9 cellular contexts compared by ENCODE assay signal in the genomic region with DNA sequence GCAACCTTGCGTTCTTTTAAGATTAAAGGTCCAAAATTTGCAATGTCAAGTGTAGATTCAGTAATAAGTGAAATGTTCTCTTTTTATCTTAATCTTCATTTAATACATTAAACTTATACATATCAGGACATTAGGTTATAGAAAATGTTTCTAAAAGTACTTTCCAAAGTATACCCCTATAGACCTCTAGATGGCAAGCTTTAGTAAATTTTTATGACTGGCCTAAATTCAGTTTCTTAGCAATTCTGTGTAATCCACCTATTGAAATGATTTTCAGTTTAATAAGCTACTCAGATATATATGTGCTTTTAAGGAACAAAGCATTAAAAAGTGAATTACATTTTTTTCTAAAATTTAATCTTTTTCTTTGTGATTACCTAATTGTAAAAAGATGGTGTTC.
DNase-seq lines count a peak whose midpoint lies in the region; ATAC-seq, FAIRE-seq and TF ChIP-seq lines count a peak whose summit lies in the region.
"Had no signal": no experiment of that assay in that cellular context is flagged by ENCODE, and none has a peak within 500 bp of the region (broad histone marks: within the 10 kb centered on the region; RNA-seq: fewer than 3 reads in every experiment).

No MANE protein-coding gene starts in this region.

- no peaks in the 10 kb centered on the region for H3K4me1 Mint-ChIP-seq in chondrocyte (ENCODE audit: low read depth)
- H3K4me1 Mint-ChIP-seq: activated naive CD8-positive, alpha-beta T cell treated with anti-CD3 and anti-CD28 coated beads, Interleukin-2, amount 50 U/mL, for 24 hours had no signal

- TF ChIP-seq CTCF in chondrocyte (IDR thresholded peaks at IDR 0.05) (peak; percentile 92), pancreas (IDR thresholded peaks at IDR 0.05) (peak in 2 of 4 donors; percentile 20)

- H3K9me3 ChIP-seq in pancreas (no peaks in the 10 kb centered on the region), MG63 (no peaks in the 10 kb centered on the region)

- no peak overlapping the region for H3K27ac Mint-ChIP-seq in chondrocyte (ENCODE audit: unreplicated experiment)
- H3K27ac Mint-ChIP-seq: activated naive CD8-positive, alpha-beta T cell treated with anti-CD3 and anti-CD28 coated beads, Interleukin-2, amount 50 U/mL, for 24 hours had no signal

- H3K27me3 ChIP-seq in pancreas (no peaks in the 10 kb centered on the region), MG63 (no peaks in the 10 kb centered on the region)

- no peaks in the 10 kb centered on the region for H3K9me3 Mint-ChIP-seq in chondrocyte (ENCODE audit: low read depth)
- H3K9me3 Mint-ChIP-seq: activated naive CD8-positive, alpha-beta T cell treated with anti-CD3 and anti-CD28 coated beads, Interleukin-2, amount 50 U/mL, for 24 hours had no signal

- DNase-seq in NCI-H2107 treated with DMSO at 0.1 percent for 48 hours (lab: John Stamatoyannopoulos, UW; ENCODE audit: unreplicated experiment) (peak; percentile 56), NCI-H2107 (lab: John Stamatoyannopoulos, UW) (no peak), NAMALWA (ENCODE audit: low spot score) (peak; percentile 9), chondrocyte (ENCODE audit: low spot score) (no peak), pancreas (no peak), MG63 (no peak)
- no peak for DNase-seq in NK-92 treated with Interleukin-12 subunit alpha and Interleukin-12 subunit beta, amount 100 ng/mL, for 24 hours (lab: John Stamatoyannopoulos, UW)
- no peak for DNase-seq in activated CD8-positive, alpha-beta memory T cell treated with anti-CD3 and anti-CD28 coated beads for 24 hours
- DNase-seq: activated naive CD8-positive, alpha-beta T cell treated with anti-CD3 and anti-CD28 coated beads, Interleukin-2, amount 50 U/mL, for 24 hours had no signal

- 59 to 76% methylated on average over 1 of the region's 1 CpG for WGBS in pancreas, 2 donors

- intact Hi-C loops in pancreas (cut with DNase I) = no loop called here

- H3K4me1 ChIP-seq in pancreas = no peaks in the 10 kb centered on the region

- H3K27me3 Mint-ChIP-seq in chondrocyte (ENCODE audit: low read depth) = no peaks in the 10 kb centered on the region
- H3K27me3 Mint-ChIP-seq: activated naive CD8-positive, alpha-beta T cell treated with anti-CD3 and anti-CD28 coated beads, Interleukin-2, amount 50 U/mL, for 24 hours had no signal

- peak in 1 of 4 donors; percentile 53 for ATAC-seq in pancreas
- ATAC-seq: activated naive CD8-positive, alpha-beta T cell treated with anti-CD3 and anti-CD28 coated beads, Interleukin-2, amount 50 U/mL, for 24 hours had no signal

- H3K4me3 Mint-ChIP-seq in chondrocyte (ENCODE audit: unreplicated experiment) = no peak overlapping the region
- H3K4me3 Mint-ChIP-seq: activated naive CD8-positive, alpha-beta T cell treated with anti-CD3 and anti-CD28 coated beads, Interleukin-2, amount 50 U/mL, for 24 hours had no signal

- H3K36me3 Mint-ChIP-seq in chondrocyte (ENCODE audit: low read depth) = no peaks in the 10 kb centered on the region

- H3K27ac ChIP-seq in pancreas = no peak overlapping the region

- no peaks in the 10 kb centered on the region for H3K36me3 ChIP-seq in pancreas
- H3K36me3 ChIP-seq in MG63 = no peaks in the 10 kb centered on the region

- H3K4me3 ChIP-seq in pancreas = no peak overlapping the region
- H3K4me3 ChIP-seq in MG63 = no peak overlapping the region

- FAIRE-seq in pancreas (lab: Jason Lieb, UNC) = peak; percentile 78

Comparison
In these comparisons a context has a peak if more than half of its experiments do, and no peak if none do; other contexts are left out.
1. DNase-seq: peak in NCI-H2107 treated with DMSO at 0.1 percent for 48 hours (single experiment) and NAMALWA (single experiment); none in NCI-H2107 (single experiment), chondrocyte (single experiment), pancreas (0 of 6), NK-92 treated with Interleukin-12 subunit alpha and Interleukin-12 subunit beta, amount 100 ng/mL, for 24 hours (single experiment), MG63 (single experiment) and activated CD8-positive, alpha-beta memory T cell treated with anti-CD3 and anti-CD28 coated beads for 24 hours (single experiment).